In the genomic region with DNA sequence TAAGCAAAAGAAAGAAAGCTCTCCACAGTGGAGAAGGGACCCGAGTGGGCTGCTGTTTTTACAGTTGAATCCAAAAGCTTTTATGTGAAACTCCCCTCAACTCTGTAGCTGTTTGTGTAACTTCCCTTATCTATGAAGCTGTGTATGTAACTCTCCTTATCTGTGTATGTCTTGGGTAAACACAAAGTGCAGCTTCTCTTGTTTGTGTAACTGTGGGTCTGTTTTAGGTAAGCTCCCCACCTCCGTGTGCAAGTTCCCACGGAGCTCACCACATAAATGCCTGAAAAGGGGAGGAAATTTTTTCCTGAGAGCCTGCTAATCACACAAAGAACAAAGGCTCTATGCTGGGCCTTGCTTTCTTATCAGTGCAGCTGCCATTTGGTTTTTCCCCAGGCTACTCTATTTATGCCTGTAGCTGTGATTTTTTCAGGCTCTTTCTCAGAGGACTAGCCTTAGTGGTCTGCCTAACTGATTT, we compare ENCODE assay signal across 1 cellular context.
TF ChIP-seq lines count a peak whose summit lies in the region.
"Not testable (repeated sequence)": the region's sequence is repeated elsewhere in the genome, so short reads cannot be mapped to it uniquely, and the experiment has no call there.

No MANE protein-coding gene starts in this region.

TF ChIP-seq in HepG2, 621 proteins besides CTCF, POLR2A, EP300 and RAD21 (continued from another document and continues in another):
- TF ChIP-seq, protein P1, sequence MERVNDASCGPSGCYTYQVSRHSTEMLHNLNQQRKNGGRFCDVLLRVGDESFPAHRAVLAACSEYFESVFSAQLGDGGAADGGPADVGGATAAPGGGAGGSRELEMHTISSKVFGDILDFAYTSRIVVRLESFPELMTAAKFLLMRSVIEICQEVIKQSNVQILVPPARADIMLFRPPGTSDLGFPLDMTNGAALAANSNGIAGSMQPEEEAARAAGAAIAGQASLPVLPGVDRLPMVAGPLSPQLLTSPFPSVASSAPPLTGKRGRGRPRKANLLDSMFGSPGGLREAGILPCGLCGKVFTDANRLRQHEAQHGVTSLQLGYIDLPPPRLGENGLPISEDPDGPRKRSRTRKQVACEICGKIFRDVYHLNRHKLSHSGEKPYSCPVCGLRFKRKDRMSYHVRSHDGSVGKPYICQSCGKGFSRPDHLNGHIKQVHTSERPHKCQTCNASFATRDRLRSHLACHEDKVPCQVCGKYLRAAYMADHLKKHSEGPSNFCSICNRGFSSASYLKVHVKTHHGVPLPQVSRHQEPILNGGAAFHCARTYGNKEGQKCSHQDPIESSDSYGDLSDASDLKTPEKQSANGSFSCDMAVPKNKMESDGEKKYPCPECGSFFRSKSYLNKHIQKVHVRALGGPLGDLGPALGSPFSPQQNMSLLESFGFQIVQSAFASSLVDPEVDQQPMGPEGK (CRISPR knock-in tag; IDR thresholded peaks at IDR 0.05): peak; percentile 95
- peak; percentile 97 for TF ChIP-seq FOXA3 (CRISPR knock-in tag; IDR thresholded peaks at IDR 0.05)
- peak; percentile 85 for TF ChIP-seq ZNF335 (CRISPR knock-in tag; IDR thresholded peaks at IDR 0.05)
- peak; percentile 65; the same call in 1 of the 2 replicates for TF ChIP-seq TBX3 (IDR thresholded peaks at IDR 0.05; ENCODE audit: borderline replicate concordance)
- TF ChIP-seq, protein P2, sequence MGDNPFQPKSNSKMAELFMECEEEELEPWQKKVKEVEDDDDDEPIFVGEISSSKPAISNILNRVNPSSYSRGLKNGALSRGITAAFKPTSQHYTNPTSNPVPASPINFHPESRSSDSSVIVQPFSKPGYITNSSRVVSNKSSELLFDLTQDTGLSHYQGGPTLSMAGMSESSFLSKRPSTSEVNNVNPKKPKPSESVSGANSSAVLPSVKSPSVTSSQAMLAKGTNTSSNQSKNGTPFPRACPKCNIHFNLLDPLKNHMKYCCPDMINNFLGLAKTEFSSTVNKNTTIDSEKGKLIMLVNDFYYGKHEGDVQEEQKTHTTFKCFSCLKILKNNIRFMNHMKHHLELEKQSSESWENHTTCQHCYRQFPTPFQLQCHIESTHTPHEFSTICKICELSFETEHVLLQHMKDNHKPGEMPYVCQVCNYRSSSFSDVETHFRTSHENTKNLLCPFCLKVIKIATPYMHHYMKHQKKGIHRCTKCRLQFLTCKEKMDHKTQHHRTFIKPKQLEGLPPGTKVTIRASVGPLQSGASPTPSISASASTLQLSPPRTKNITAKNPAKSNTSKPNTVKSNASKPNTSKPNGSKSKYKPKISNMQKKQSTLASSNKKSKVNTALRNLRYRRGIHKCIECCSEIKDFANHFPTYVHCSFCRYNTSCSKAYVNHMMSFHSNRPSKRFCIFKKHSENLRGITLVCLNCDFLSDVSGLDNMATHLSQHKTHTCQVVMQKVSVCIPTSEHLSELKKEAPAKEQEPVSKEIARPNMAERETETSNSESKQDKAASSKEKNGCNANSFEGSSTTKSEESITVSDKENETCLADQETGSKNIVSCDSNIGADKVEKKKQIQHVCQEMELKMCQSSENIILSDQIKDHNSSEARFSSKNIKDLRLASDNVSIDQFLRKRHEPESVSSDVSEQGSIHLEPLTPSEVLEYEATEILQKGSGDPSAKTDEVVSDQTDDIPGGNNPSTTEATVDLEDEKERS (CRISPR knock-in tag; IDR thresholded peaks at IDR 0.05): peak; percentile 71; the same call in 1 of the 2 replicates
- peak; percentile 50 for TF ChIP-seq SKI (IDR thresholded peaks at IDR 0.05; ENCODE audit: partially characterized antibody)
- 0 out of 2 replicates have a peak, but pooled peaks have one; percentile 43 for TF ChIP-seq ZFY (CRISPR knock-in tag; IDR thresholded peaks at IDR 0.05)
- 0 out of 2 replicates have a peak, but pooled peaks have one; percentile 52 for TF ChIP-seq SIX4 (CRISPR knock-in tag; IDR thresholded peaks at IDR 0.05)
- peak; percentile 58; the same call in 1 of the 2 replicates for TF ChIP-seq PPARG (CRISPR knock-in tag; conservative IDR thresholded peaks at IDR 0.05)
- TF ChIP-seq ZNF292 (CRISPR knock-in tag; IDR thresholded peaks at IDR 0.05; ENCODE audit: borderline replicate concordance, low read depth): peak; percentile 82; the same call in 1 of the 2 replicates
- peak; percentile 34; the same call in 1 of the 2 replicates for TF ChIP-seq LCORL (IDR thresholded peaks at IDR 0.05)
- TF ChIP-seq LCORL (CRISPR knock-in tag; IDR thresholded peaks at IDR 0.05): peak; percentile 62
- 0 out of 2 replicates have a peak, but pooled peaks have one; percentile 37 for TF ChIP-seq ZBTB20 (CRISPR knock-in tag; IDR thresholded peaks at IDR 0.05; ENCODE audit: borderline replicate concordance, low read depth)
- TF ChIP-seq, protein P3, sequence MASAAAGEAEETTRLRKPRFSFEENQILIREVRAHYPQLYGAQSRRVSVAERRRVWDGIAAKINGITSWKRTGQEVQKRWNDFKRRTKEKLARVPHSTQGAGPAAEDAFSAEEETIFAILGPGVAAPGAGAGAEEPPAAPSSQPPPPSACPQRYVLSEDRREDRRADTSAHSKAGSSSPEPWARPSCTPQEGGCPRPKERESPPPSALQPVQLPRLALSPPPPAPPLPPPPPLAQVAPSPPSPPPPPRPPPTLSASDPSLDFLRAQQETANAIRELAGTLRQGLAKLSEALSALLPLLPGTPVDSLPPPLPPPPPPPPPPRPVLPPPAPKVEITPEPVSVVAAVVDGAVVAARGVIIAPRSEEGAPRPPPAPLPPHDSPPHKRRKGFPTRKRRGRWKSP (CRISPR knock-in tag; IDR thresholded peaks at IDR 0.05): peak; percentile 73; the same call in 1 of the 2 replicates
- TF ChIP-seq, protein P4, sequence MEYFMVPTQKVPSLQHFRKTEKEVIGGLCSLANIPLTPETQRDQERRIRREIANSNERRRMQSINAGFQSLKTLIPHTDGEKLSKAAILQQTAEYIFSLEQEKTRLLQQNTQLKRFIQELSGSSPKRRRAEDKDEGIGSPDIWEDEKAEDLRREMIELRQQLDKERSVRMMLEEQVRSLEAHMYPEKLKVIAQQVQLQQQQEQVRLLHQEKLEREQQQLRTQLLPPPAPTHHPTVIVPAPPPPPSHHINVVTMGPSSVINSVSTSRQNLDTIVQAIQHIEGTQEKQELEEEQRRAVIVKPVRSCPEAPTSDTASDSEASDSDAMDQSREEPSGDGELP (IDR thresholded peaks at IDR 0.05; ENCODE audit: borderline replicate concordance, low read depth): peak; percentile 15; the same call in 1 of the 2 replicates
- peak; percentile 47; the same call in 1 of the 2 replicates for TF ChIP-seq ZNF614 (CRISPR knock-in tag; IDR thresholded peaks at IDR 0.05; ENCODE audit: borderline replicate concordance)
- TF ChIP-seq CCDC6 (CRISPR knock-in tag; IDR thresholded peaks at IDR 0.05): 0 out of 2 replicates have a peak, but pooled peaks have one; percentile 32
- TF ChIP-seq HMG20A (CRISPR knock-in tag; IDR thresholded peaks at IDR 0.05; ENCODE audit: borderline replicate concordance): peak; percentile 96
- peak; percentile 66 for TF ChIP-seq FOXA1 (IDR thresholded peaks at IDR 0.05)
- TF ChIP-seq FOXA1 (CRISPR knock-in tag; IDR thresholded peaks at IDR 0.05): peak; percentile 95
- 0 out of 2 replicates have a peak, but pooled peaks have one; percentile 49 for TF ChIP-seq POGZ (CRISPR knock-in tag; IDR thresholded peaks at IDR 0.05)
- TF ChIP-seq, protein P5, sequence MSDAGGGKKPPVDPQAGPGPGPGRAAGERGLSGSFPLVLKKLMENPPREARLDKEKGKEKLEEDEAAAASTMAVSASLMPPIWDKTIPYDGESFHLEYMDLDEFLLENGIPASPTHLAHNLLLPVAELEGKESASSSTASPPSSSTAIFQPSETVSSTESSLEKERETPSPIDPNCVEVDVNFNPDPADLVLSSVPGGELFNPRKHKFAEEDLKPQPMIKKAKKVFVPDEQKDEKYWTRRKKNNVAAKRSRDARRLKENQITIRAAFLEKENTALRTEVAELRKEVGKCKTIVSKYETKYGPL (CRISPR knock-in tag; IDR thresholded peaks at IDR 0.05): peak; percentile 62; the same call in 1 of the 2 replicates
- peak; percentile 70; the same call in 1 of the 2 replicates for TF ChIP-seq HOXA5 (CRISPR knock-in tag; IDR thresholded peaks at IDR 0.05)
- peak; percentile 86 for TF ChIP-seq FOXJ3 (CRISPR knock-in tag; IDR thresholded peaks at IDR 0.05; ENCODE audit: borderline replicate concordance)
- TF ChIP-seq GFI1 (CRISPR knock-in tag; IDR thresholded peaks at IDR 0.05; ENCODE audit: borderline replicate concordance): peak; percentile 99
- peak; percentile 97 for TF ChIP-seq HDAC2 (CRISPR knock-in tag; IDR thresholded peaks at IDR 0.05)
- TF ChIP-seq SMYD3 (CRISPR knock-in tag; IDR thresholded peaks at IDR 0.05): 0 out of 2 replicates have a peak, but pooled peaks have one; percentile 28
- peak; percentile 69; the same call in 1 of the 2 replicates for TF ChIP-seq ZSCAN25 (CRISPR knock-in tag; IDR thresholded peaks at IDR 0.05)
- TF ChIP-seq, protein P6, sequence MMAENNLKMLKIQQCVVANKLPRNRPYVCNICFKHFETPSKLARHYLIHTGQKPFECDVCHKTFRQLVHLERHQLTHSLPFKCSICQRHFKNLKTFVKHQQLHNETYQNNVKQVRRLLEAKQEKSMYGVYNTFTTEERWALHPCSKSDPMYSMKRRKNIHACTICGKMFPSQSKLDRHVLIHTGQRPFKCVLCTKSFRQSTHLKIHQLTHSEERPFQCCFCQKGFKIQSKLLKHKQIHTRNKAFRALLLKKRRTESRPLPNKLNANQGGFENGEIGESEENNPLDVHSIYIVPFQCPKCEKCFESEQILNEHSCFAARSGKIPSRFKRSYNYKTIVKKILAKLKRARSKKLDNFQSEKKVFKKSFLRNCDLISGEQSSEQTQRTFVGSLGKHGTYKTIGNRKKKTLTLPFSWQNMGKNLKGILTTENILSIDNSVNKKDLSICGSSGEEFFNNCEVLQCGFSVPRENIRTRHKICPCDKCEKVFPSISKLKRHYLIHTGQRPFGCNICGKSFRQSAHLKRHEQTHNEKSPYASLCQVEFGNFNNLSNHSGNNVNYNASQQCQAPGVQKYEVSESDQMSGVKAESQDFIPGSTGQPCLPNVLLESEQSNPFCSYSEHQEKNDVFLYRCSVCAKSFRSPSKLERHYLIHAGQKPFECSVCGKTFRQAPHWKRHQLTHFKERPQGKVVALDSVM (CRISPR knock-in tag; IDR thresholded peaks at IDR 0.05): peak; percentile 29; the same call in 1 of the 2 replicates
- TF ChIP-seq SP5 (CRISPR knock-in tag; IDR thresholded peaks at IDR 0.05; ENCODE audit: borderline replicate concordance, low read depth): peak; percentile 81
- TF ChIP-seq, protein P7, sequence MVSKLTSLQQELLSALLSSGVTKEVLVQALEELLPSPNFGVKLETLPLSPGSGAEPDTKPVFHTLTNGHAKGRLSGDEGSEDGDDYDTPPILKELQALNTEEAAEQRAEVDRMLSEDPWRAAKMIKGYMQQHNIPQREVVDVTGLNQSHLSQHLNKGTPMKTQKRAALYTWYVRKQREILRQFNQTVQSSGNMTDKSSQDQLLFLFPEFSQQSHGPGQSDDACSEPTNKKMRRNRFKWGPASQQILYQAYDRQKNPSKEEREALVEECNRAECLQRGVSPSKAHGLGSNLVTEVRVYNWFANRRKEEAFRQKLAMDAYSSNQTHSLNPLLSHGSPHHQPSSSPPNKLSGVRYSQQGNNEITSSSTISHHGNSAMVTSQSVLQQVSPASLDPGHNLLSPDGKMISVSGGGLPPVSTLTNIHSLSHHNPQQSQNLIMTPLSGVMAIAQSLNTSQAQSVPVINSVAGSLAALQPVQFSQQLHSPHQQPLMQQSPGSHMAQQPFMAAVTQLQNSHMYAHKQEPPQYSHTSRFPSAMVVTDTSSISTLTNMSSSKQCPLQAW (CRISPR knock-in tag; IDR thresholded peaks at IDR 0.05): 0 out of 2 replicates have a peak, but pooled peaks have one; percentile 67
- peak; percentile 84 for TF ChIP-seq SOX5 (CRISPR knock-in tag; IDR thresholded peaks at IDR 0.05; ENCODE audit: borderline replicate concordance)
- peak; percentile 72 for TF ChIP-seq CREM (IDR thresholded peaks at IDR 0.05)
- TF ChIP-seq CREM (CRISPR knock-in tag; IDR thresholded peaks at IDR 0.05): not testable (repeated sequence)
- peak; percentile 45; the same call in 1 of the 2 replicates for TF ChIP-seq ZNF746 (CRISPR knock-in tag; IDR thresholded peaks at IDR 0.05)
- TF ChIP-seq, protein P8, sequence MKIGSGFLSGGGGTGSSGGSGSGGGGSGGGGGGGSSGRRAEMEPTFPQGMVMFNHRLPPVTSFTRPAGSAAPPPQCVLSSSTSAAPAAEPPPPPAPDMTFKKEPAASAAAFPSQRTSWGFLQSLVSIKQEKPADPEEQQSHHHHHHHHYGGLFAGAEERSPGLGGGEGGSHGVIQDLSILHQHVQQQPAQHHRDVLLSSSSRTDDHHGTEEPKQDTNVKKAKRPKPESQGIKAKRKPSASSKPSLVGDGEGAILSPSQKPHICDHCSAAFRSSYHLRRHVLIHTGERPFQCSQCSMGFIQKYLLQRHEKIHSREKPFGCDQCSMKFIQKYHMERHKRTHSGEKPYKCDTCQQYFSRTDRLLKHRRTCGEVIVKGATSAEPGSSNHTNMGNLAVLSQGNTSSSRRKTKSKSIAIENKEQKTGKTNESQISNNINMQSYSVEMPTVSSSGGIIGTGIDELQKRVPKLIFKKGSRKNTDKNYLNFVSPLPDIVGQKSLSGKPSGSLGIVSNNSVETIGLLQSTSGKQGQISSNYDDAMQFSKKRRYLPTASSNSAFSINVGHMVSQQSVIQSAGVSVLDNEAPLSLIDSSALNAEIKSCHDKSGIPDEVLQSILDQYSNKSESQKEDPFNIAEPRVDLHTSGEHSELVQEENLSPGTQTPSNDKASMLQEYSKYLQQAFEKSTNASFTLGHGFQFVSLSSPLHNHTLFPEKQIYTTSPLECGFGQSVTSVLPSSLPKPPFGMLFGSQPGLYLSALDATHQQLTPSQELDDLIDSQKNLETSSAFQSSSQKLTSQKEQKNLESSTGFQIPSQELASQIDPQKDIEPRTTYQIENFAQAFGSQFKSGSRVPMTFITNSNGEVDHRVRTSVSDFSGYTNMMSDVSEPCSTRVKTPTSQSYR (CRISPR knock-in tag; IDR thresholded peaks at IDR 0.05; ENCODE audit: borderline replicate concordance): peak; percentile 56; the same call in 1 of the 2 replicates
- TF ChIP-seq, protein P9, sequence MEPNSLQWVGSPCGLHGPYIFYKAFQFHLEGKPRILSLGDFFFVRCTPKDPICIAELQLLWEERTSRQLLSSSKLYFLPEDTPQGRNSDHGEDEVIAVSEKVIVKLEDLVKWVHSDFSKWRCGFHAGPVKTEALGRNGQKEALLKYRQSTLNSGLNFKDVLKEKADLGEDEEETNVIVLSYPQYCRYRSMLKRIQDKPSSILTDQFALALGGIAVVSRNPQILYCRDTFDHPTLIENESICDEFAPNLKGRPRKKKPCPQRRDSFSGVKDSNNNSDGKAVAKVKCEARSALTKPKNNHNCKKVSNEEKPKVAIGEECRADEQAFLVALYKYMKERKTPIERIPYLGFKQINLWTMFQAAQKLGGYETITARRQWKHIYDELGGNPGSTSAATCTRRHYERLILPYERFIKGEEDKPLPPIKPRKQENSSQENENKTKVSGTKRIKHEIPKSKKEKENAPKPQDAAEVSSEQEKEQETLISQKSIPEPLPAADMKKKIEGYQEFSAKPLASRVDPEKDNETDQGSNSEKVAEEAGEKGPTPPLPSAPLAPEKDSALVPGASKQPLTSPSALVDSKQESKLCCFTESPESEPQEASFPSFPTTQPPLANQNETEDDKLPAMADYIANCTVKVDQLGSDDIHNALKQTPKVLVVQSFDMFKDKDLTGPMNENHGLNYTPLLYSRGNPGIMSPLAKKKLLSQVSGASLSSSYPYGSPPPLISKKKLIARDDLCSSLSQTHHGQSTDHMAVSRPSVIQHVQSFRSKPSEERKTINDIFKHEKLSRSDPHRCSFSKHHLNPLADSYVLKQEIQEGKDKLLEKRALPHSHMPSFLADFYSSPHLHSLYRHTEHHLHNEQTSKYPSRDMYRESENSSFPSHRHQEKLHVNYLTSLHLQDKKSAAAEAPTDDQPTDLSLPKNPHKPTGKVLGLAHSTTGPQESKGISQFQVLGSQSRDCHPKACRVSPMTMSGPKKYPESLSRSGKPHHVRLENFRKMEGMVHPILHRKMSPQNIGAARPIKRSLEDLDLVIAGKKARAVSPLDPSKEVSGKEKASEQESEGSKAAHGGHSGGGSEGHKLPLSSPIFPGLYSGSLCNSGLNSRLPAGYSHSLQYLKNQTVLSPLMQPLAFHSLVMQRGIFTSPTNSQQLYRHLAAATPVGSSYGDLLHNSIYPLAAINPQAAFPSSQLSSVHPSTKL (CRISPR knock-in tag; IDR thresholded peaks at IDR 0.05): peak; percentile 94
- 0 out of 2 replicates have a peak, but pooled peaks have one; percentile 32 for TF ChIP-seq KDM4B (CRISPR knock-in tag; IDR thresholded peaks at IDR 0.05)
